In the genomic region with DNA sequence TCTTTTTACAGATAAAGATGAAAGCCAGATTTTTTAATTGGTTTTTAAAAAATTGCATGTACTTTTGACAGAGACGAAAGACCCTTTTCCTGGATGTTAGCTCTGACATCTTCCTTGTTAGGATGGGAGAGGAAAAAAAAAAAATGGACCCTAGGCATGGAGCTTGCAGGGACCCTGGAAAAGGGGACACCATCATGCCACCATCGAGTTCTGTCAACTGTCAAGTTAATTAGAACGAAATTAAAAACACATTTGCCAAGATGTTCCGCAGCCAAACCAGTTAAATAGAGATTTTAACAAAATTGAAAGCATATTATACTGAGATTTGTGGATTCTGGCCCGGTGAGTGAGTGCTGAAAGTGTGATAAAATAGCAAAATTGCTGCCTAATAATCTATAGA, we compare ENCODE assay signal across 1 cellular context.
TF ChIP-seq lines count a peak whose summit lies in the region.

No MANE protein-coding gene starts in this region.

TF ChIP-seq in GM23338, 12 proteins besides CTCF, POLR2A, EP300 and RAD21 (continued from another document):
- TF ChIP-seq, protein P1, sequence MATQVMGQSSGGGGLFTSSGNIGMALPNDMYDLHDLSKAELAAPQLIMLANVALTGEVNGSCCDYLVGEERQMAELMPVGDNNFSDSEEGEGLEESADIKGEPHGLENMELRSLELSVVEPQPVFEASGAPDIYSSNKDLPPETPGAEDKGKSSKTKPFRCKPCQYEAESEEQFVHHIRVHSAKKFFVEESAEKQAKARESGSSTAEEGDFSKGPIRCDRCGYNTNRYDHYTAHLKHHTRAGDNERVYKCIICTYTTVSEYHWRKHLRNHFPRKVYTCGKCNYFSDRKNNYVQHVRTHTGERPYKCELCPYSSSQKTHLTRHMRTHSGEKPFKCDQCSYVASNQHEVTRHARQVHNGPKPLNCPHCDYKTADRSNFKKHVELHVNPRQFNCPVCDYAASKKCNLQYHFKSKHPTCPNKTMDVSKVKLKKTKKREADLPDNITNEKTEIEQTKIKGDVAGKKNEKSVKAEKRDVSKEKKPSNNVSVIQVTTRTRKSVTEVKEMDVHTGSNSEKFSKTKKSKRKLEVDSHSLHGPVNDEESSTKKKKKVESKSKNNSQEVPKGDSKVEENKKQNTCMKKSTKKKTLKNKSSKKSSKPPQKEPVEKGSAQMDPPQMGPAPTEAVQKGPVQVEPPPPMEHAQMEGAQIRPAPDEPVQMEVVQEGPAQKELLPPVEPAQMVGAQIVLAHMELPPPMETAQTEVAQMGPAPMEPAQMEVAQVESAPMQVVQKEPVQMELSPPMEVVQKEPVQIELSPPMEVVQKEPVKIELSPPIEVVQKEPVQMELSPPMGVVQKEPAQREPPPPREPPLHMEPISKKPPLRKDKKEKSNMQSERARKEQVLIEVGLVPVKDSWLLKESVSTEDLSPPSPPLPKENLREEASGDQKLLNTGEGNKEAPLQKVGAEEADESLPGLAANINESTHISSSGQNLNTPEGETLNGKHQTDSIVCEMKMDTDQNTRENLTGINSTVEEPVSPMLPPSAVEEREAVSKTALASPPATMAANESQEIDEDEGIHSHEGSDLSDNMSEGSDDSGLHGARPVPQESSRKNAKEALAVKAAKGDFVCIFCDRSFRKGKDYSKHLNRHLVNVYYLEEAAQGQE (IDR thresholded peaks at IDR 0.05; ENCODE audit: unreplicated experiment) = no peak
- no peak for TF ChIP-seq ZNF331 (CRISPR knock-in tag; IDR thresholded peaks at IDR 0.05; ENCODE audit: low read depth)
- no peak for TF ChIP-seq ZNF114 (CRISPR knock-in tag; IDR thresholded peaks at IDR 0.05)
- no peak for TF ChIP-seq POLR2AphosphoS5 (IDR thresholded peaks at IDR 0.05; ENCODE audit: low read depth)
- no peak for TF ChIP-seq CREB1 (CRISPR knock-in tag; IDR thresholded peaks at IDR 0.05; ENCODE audit: low read depth)
- TF ChIP-seq, protein P2, sequence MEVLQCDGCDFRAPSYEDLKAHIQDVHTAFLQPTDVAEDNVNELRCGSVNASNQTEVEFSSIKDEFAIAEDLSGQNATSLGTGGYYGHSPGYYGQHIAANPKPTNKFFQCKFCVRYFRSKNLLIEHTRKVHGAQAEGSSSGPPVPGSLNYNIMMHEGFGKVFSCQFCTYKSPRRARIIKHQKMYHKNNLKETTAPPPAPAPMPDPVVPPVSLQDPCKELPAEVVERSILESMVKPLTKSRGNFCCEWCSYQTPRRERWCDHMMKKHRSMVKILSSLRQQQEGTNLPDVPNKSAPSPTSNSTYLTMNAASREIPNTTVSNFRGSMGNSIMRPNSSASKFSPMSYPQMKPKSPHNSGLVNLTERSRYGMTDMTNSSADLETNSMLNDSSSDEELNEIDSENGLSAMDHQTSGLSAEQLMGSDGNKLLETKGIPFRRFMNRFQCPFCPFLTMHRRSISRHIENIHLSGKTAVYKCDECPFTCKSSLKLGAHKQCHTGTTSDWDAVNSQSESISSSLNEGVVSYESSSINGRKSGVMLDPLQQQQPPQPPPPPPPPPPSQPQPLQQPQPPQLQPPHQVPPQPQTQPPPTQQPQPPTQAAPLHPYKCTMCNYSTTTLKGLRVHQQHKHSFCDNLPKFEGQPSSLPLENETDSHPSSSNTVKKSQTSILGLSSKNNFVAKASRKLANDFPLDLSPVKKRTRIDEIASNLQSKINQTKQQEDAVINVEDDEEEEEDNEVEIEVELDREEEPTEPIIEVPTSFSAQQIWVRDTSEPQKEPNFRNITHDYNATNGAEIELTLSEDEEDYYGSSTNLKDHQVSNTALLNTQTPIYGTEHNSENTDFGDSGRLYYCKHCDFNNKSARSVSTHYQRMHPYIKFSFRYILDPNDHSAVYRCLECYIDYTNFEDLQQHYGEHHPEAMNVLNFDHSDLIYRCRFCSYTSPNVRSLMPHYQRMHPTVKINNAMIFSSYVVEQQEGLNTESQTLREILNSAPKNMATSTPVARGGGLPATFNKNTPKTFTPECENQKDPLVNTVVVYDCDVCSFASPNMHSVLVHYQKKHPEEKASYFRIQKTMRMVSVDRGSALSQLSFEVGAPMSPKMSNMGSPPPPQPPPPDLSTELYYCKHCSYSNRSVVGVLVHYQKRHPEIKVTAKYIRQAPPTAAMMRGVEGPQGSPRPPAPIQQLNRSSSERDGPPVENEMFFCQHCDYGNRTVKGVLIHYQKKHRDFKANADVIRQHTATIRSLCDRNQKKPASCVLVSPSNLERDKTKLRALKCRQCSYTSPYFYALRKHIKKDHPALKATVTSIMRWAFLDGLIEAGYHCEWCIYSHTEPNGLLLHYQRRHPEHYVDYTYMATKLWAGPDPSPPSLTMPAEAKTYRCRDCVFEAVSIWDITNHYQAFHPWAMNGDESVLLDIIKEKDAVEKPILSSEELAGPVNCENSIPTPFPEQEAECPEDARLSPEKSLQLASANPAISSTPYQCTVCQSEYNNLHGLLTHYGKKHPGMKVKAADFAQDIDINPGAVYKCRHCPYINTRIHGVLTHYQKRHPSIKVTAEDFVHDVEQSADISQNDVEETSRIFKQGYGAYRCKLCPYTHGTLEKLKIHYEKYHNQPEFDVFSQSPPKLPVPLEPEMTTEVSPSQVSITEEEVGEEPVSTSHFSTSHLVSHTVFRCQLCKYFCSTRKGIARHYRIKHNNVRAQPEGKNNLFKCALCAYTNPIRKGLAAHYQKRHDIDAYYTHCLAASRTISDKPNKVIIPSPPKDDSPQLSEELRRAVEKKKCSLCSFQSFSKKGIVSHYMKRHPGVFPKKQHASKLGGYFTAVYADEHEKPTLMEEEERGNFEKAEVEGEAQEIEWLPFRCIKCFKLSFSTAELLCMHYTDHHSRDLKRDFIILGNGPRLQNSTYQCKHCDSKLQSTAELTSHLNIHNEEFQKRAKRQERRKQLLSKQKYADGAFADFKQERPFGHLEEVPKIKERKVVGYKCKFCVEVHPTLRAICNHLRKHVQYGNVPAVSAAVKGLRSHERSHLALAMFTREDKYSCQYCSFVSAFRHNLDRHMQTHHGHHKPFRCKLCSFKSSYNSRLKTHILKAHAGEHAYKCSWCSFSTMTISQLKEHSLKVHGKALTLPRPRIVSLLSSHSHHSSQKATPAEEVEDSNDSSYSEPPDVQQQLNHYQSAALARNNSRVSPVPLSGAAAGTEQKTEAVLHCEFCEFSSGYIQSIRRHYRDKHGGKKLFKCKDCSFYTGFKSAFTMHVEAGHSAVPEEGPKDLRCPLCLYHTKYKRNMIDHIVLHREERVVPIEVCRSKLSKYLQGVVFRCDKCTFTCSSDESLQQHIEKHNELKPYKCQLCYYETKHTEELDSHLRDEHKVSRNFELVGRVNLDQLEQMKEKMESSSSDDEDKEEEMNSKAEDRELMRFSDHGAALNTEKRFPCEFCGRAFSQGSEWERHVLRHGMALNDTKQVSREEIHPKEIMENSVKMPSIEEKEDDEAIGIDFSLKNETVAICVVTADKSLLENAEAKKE (CRISPR knock-in tag; IDR thresholded peaks at IDR 0.05) = no peak
